Comparison of ENCODE assay signal across 8 cellular contexts in the genomic region with DNA sequence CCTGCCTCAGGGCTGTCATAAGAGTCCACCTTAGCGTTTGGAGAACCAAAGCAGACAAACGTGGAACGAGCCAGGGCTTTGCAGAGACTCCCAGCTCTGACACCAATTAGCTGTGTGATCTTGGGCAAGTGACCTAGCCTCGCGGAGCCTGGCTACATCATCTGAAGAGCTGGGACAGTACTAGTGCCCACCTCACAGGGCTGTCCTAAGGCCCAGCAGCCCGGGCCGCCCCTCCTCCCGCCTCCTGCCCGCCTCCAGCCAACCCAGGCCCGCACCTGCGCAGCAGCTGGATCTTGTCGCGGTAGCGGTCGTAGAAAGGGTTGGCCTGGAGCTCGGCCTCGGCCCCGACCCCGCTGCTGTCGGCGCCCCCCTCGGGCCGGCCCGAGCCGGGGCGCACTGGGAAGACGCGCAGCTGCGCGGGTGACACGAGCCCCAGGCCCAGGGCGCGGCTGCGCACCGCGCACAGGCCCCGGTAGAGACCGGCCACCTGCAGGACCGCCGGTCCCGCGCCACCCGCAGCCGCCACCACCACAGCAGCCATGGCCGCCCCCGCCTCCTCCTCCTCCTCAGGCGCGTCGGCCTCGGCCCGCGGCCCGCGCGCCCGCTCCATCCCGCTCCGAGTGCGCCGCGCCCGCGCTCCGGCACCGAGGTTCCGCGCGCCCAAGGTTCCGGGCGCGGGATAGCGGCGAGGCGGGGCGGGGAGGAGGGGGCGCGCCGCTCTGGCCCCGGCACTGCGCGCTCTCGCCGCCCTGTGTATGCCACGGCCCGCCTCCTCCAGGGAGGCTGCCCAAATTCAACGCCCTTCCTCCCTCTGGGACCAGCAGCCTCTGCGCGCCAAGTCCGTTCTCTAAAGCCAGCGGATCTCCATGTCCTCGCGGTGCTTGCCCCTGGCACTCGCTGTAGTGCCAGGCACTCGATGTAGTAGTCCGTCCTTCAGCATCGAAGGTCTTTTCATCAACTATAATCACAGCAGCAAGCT. TPM values are rescaled to one million over a fixed set of nuclear protein-coding genes. Genes with fewer than 3 reads are reported as not detected.
DNase-seq lines count a peak whose midpoint lies in the region; ATAC-seq and TF ChIP-seq lines count a peak whose summit lies in the region.

A gene with protein sequence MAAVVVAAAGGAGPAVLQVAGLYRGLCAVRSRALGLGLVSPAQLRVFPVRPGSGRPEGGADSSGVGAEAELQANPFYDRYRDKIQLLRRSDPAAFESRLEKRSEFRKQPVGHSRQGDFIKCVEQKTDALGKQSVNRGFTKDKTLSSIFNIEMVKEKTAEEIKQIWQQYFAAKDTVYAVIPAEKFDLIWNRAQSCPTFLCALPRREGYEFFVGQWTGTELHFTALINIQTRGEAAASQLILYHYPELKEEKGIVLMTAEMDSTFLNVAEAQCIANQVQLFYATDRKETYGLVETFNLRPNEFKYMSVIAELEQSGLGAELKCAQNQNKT (minus strand): TSS at position 583 of the 979 bp plus-strand sequence. CDS start 42 bp downstream, at position 541.

- H3K4me3 ChIP-seq in KMS-11 (IDR thresholded peaks at IDR 0.05; ENCODE audit: insufficient read depth, low read depth, low read length), result peak within 1 kb of the TSS; percentile 40
- H3K4me3 ChIP-seq in testis, result peak within 1 kb of the TSS; percentile 70 to 98

- no peaks in the 10 kb centered on the region for H3K27me3 Mint-ChIP-seq in activated naive CD4-positive, alpha-beta T cell treated with anti-CD3 and anti-CD28 coated beads for 36 hours (ENCODE audit: low read depth)

- H3K4me2 ChIP-seq in KMS-11, result peak within 1 kb of the TSS; percentile 92

- peak within 1 kb of the TSS; percentile 76 for H2AFZ ChIP-seq in KMS-11 (ENCODE audit: low read depth)

- WGBS in testis, 2 donors, result 0% methylated on average over 6 to 73 of the region's 96 CpGs

- no peaks in the 10 kb centered on the region for H4K20me1 ChIP-seq in KMS-11 (ENCODE audit: insufficient read depth)

- peaks cover 15% of the 10 kb centered on the region for H3K36me3 Mint-ChIP-seq in activated naive CD4-positive, alpha-beta T cell treated with anti-CD3 and anti-CD28 coated beads for 36 hours (ENCODE audit: low read depth)

- intact Hi-C loops in activated naive CD4-positive, alpha-beta T cell treated with anti-CD3 and anti-CD28 coated beads for 36 hours (cut with micrococcal nuclease), result loop anchor here (1.0 to 2.0 kb wide), 4 partner anchors 51 to 135 kb away; a partner anchor contains a TSS
- intact Hi-C loops in testis (cut with DNase I; ENCODE audit: low total_unique reads), result no loop called here

- no peaks in the 10 kb centered on the region for H3K9me3 Mint-ChIP-seq in activated naive CD4-positive, alpha-beta T cell treated with anti-CD3 and anti-CD28 coated beads for 36 hours

- peaks cover 15% of the 10 kb centered on the region for H3K4me1 Mint-ChIP-seq in activated naive CD4-positive, alpha-beta T cell treated with anti-CD3 and anti-CD28 coated beads for 36 hours (ENCODE audit: low read depth)

- no peak for TF ChIP-seq CTCF in KMS-11 (conservative IDR thresholded peaks at IDR 0.05; ENCODE audit: low read depth, low read length)
- no peak for TF ChIP-seq CTCF in testis (IDR thresholded peaks at IDR 0.05)

- peaks cover 7% of the 10 kb centered on the region for H3K4me1 ChIP-seq in KMS-11 (ENCODE audit: low read depth, poor library complexity, severe bottlenecking)
- H3K4me1 ChIP-seq in testis, result peaks cover 10% of the 10 kb centered on the region

- no peaks in the 10 kb centered on the region for H3K27me3 ChIP-seq in KMS-11 (ENCODE audit: insufficient read depth, low read depth)
- no peaks in the 10 kb centered on the region for H3K27me3 ChIP-seq in testis

- no peaks in the 10 kb centered on the region for H3K36me3 ChIP-seq in KMS-11 (ENCODE audit: insufficient read depth)
- H3K36me3 ChIP-seq in testis (ENCODE audit: low read depth, missing control alignments), result no peaks in the 10 kb centered on the region

- H3K27ac ChIP-seq in KMS-11, result no peak within 1 kb of the TSS
- peak within 1 kb of the TSS; percentile 10 to 58 for H3K27ac ChIP-seq in testis

- H3K79me2 ChIP-seq in KMS-11 (ENCODE audit: insufficient read depth, low read depth), result no peaks in the 10 kb centered on the region

- DNase-seq in DMS53 (lab: John Stamatoyannopoulos, UW) (peak; percentile 97), SK-N-DZ (ENCODE audit: low spot score) (peak; percentile 55), glomerular endothelial cell (ENCODE audit: extremely low read depth, low read depth, low spot score) (no peak), occipital lobe (lab: John Stamatoyannopoulos, UW) (peak; percentile 60), testis (peak; percentile 69)
- DNase-seq in activated naive CD4-positive, alpha-beta T cell treated with anti-CD3 and anti-CD28 coated beads for 36 hours, result peak; percentile 83

- ATAC-seq in GM21619 (IDR thresholded peaks at IDR 0.05; ENCODE audit: unreplicated experiment), result peak; percentile 69

- H3K9ac ChIP-seq in KMS-11, result peak within 1 kb of the TSS; percentile 52; the same call in 1 of the 2 replicates

- TF ChIP-seq POLR2A in testis (IDR thresholded peaks at IDR 0.05), result no peak

- no peaks in the 10 kb centered on the region for H3K9me3 ChIP-seq in testis

- H3K27ac Mint-ChIP-seq in activated naive CD4-positive, alpha-beta T cell treated with anti-CD3 and anti-CD28 coated beads for 36 hours, result peak within 1 kb of the TSS; percentile 9

- CTCF ChIA-PET in activated naive CD4-positive, alpha-beta T cell treated with anti-CD3 and anti-CD28 coated beads for 36 hours (lab: Charles Lee), result interaction anchor here (0.6 to 1.4 kb wide), 6 partner anchors 14 to 221 kb away, joined by 3 to 5 read pairs (median 3); no protein-coding TSS in a partner anchor

- H3K4me3 Mint-ChIP-seq in activated naive CD4-positive, alpha-beta T cell treated with anti-CD3 and anti-CD28 coated beads for 36 hours, result no peak within 1 kb of the TSS

RNA-seq across cellular contexts. Expression of the gene that starts here (rescaled TPM):
- polyA plus RNA-seq in SK-N-DZ (2014; cell fraction: cytosol; rRNA removed), result 55.8 and 69.4 TPM in 2 replicates
- 38.6 and 41.8 TPM in 2 replicates for polyA plus RNA-seq in SK-N-DZ (2014; cell fraction: nucleus; rRNA removed)
- 10 to 100 TPM; 44.5 to 49.2 TPM for total RNA-seq in activated naive CD4-positive, alpha-beta T cell treated with anti-CD3 and anti-CD28 coated beads for 36 hours
- total RNA-seq in glomerular endothelial cell, result 20.1 and 20.8 TPM in 2 replicates
- 37.7 TPM for total RNA-seq in occipital lobe
- total RNA-seq in testis, result 10 to 100 TPM; 76.7 to 98.9 TPM
- 85.9 TPM for polyA plus RNA-seq in testis (ENCODE audit: insufficient read depth, low read depth, low replicate concordance)
